ENCODE assay signal across 16 cellular contexts in the genomic region with DNA sequence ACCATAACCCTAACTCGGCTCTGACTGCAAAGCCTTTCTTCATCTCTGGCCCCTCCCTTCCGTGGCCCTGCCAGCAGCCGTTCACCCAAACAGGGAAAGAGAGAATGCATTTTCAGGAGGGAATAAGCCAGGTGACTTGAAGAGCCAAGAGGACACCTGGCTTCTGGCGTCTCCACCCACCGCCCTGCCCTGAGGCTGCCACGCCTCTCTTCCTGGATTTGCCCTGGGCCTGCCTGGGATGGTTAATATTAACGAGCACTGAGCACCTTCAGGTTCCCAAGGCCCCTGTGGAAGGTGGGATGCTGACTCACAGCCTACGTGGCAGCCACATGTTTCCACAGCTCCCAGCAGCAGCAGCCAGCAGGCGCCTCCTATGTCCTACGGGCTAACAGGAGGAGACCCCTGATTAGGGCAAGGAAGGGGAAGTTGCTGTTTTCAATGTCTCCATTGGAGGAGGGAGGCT.
A peak's percentile ranks its signal among the peaks of the same experiment; 100 is the strongest.
DNase-seq lines count a peak whose midpoint lies in the region; ATAC-seq, FAIRE-seq and TF ChIP-seq lines count a peak whose summit lies in the region.
"Had no signal": no experiment of that assay in that cellular context is flagged by ENCODE, and none has a peak within 500 bp of the region (broad histone marks: within the 10 kb centered on the region; RNA-seq: fewer than 3 reads in every experiment).

No MANE protein-coding gene starts in this region.

- H3K27ac Mint-ChIP-seq in WTC11: no peak overlapping the region
- no peak overlapping the region for H3K27ac Mint-ChIP-seq in T-helper 2 cell treated with Interferon-gamma antibody and Interleukin-4, amounts not matched to agents 5 μg/mL and 100 μg/mL, for 36 hours
- H3K27ac Mint-ChIP-seq: activated T-helper 17 cell treated with anti-CD3 and anti-CD28 coated beads, Interleukin-2, amount 50 U/mL, for 72 hours had no signal

- H4K20me1 ChIP-seq in HepG2 (ENCODE audit: insufficient read depth, low read length): no peaks in the 10 kb centered on the region

- no peaks in the 10 kb centered on the region for H3K36me3 ChIP-seq in HepG2 (replicated peaks in 1 of 2; ENCODE audit: control insufficient read depth in 1 of 2, insufficient read depth in 2 of 2, low read length in 2 of 2)
- H3K36me3 ChIP-seq: HAP-1 had no signal

- in situ Hi-C loops in HepG2 (cut with HindIII; ENCODE audit: extremely low pct_ligation_motif_present, low pct_unique_long_range_greater_than_20kb): no loop called here

- ATAC-seq in WTC11: peak; percentile 60
- ATAC-seq in HepG2: peak; percentile 84
- ATAC-seq in GM19395 (IDR thresholded peaks at IDR 0.05; ENCODE audit: unreplicated experiment): no peak
- ATAC-seq: activated T-helper 17 cell treated with anti-CD3 and anti-CD28 coated beads, Interleukin-2, amount 50 U/mL, for 72 hours; Right ventricle myocardium inferior had no signal

- H3K9ac ChIP-seq in HepG2 (ENCODE audit: insufficient read depth, low read depth, low read length): no peak overlapping the region

- H3K27me3 ChIP-seq in HepG2 (ENCODE audit: control insufficient read depth in 1 of 2, insufficient read depth in 2 of 2, low read length in 2 of 2): no peaks in the 10 kb centered on the region; a peak in 1 of 5 replicates

- peaks cover 30% of the 10 kb centered on the region for H3K4me1 ChIP-seq in HepG2 (ENCODE audit: insufficient read depth, low read length)
- H3K4me1 ChIP-seq: HAP-1 had no signal

- peak overlapping the region; percentile 64 for H3K4me2 ChIP-seq in HepG2 (ENCODE audit: low read depth, low read length)

- TF ChIP-seq CTCF in WTC11 (IDR thresholded peaks at IDR 0.05) (no peak), HepG2 (CRISPR knock-in tag; IDR thresholded peaks at IDR 0.05) (0 out of 2 replicates have a peak, but pooled peaks have one; percentile 20)

- no peaks in the 10 kb centered on the region for H3K79me2 ChIP-seq in HepG2 (ENCODE audit: insufficient read depth, low read length)

- no peaks in the 10 kb centered on the region for H3K9me3 Mint-ChIP-seq in WTC11
- H3K9me3 Mint-ChIP-seq in T-helper 2 cell treated with Interferon-gamma antibody and Interleukin-4, amounts not matched to agents 5 μg/mL and 100 μg/mL, for 36 hours: no peaks in the 10 kb centered on the region
- H3K9me3 Mint-ChIP-seq: activated T-helper 17 cell treated with anti-CD3 and anti-CD28 coated beads, Interleukin-2, amount 50 U/mL, for 72 hours; central memory CD8-positive, alpha-beta T cell had no signal

- TF ChIP-seq RAD21 in HepG2 (CRISPR knock-in tag; IDR thresholded peaks at IDR 0.05): no peak

- CTCF ChIA-PET in WTC11 (lab: Charles Lee): no interaction called here
- CTCF ChIA-PET in HepG2 (lab: Yijun Ruan, JAX; ENCODE audit: low intra/inter-chr PET ratio, low total read pairs): no interaction called here

- WGBS in HepG2 (ENCODE audit: low lambda C conversion rate): 3% methylated on average over 10 of the region's 10 CpGs

- DNase-seq in A172 (ENCODE audit: low spot score) (peak; percentile 4), LoVo (ENCODE audit: low spot score) (peak; percentile 95), WTC11 (ENCODE audit: low spot score) (peak; percentile 24), HepG2 (ENCODE audit: low spot score) (peak; percentile 63), SKM-1 (lab: John Stamatoyannopoulos, UW; ENCODE audit: unreplicated experiment) (no peak), NCI-H2227 treated with DMSO at 0.1 percent for 48 hours (lab: John Stamatoyannopoulos, UW) (no peak)
- DNase-seq in T-helper 2 cell treated with Interferon-gamma antibody and Interleukin-4, amounts not matched to agents 5 μg/mL and 100 μg/mL, for 36 hours (ENCODE audit: low spot score): no peak
- DNase-seq: activated CD4-positive, CD25-positive, alpha-beta regulatory T cell treated with anti-CD3 and anti-CD28 coated beads, Interleukin-2, amount 50 U/mL, for 72 hours; foreskin fibroblast; GF-D8; MM.1S had no signal

- POLR2A ChIA-PET in WTC11 (lab: Charles Lee) (no interaction called here), HepG2 (lab: Yijun Ruan, JAX) (no interaction called here)

- no peak overlapping the region for H3K27ac ChIP-seq in HepG2 (ENCODE audit: extremely low read length, insufficient read depth, low read length)

- peaks cover 8% of the 10 kb centered on the region for H3K4me1 Mint-ChIP-seq in WTC11
- H3K4me1 Mint-ChIP-seq in T-helper 2 cell treated with Interferon-gamma antibody and Interleukin-4, amounts not matched to agents 5 μg/mL and 100 μg/mL, for 36 hours (ENCODE audit: low read depth): no peaks in the 10 kb centered on the region
- H3K4me1 Mint-ChIP-seq: activated T-helper 17 cell treated with anti-CD3 and anti-CD28 coated beads, Interleukin-2, amount 50 U/mL, for 72 hours; central memory CD8-positive, alpha-beta T cell had no signal

- H3K4me3 ChIP-seq in HepG2 (replicated peaks in 1 of 3; ENCODE audit: insufficient read depth in 1 of 3, low read depth in 2 of 3, low read length in 3 of 3): peak overlapping the region in 1 of 3 experiments; percentile 49; a peak in 1 of 6 replicates
- H3K4me3 ChIP-seq: HAP-1 had no signal

- no peaks in the 10 kb centered on the region for H3K36me3 Mint-ChIP-seq in WTC11
- no peaks in the 10 kb centered on the region for H3K36me3 Mint-ChIP-seq in T-helper 2 cell treated with Interferon-gamma antibody and Interleukin-4, amounts not matched to agents 5 μg/mL and 100 μg/mL, for 36 hours (ENCODE audit: low read depth)

- FAIRE-seq in HepG2 (lab: Jason Lieb, UNC): peak; percentile 60

- TF ChIP-seq EP300 in HepG2 (IDR thresholded peaks at IDR 0.05; ENCODE audit: low read depth in 2 of 2, low read length in 2 of 2) (no peak), HepG2 (CRISPR knock-in tag; IDR thresholded peaks at IDR 0.05; ENCODE audit: borderline replicate concordance) (no peak)

- TF ChIP-seq POLR2A in HepG2 (IDR thresholded peaks at IDR 0.05; ENCODE audit: insufficient read depth in 1 of 2, low read depth in 2 of 2, low read length in 2 of 2): no peak

- BruUV-seq in HepG2 (replicated peaks; lab: Mats Ljungman, UMichigan): no TSS peak

- no peaks in the 10 kb centered on the region for H3K9me3 ChIP-seq in HepG2 (ENCODE audit: low read length)
- H3K9me3 ChIP-seq: HAP-1 had no signal

- intact Hi-C loops in HepG2 (cut with micrococcal nuclease; ENCODE audit: unreplicated experiment): no loop called here

- H2AFZ ChIP-seq in HepG2 (ENCODE audit: low read length): no peak overlapping the region

- no peaks in the 10 kb centered on the region for H3K27me3 Mint-ChIP-seq in WTC11 (ENCODE audit: low read depth)
- peaks cover 3% of the 10 kb centered on the region for H3K27me3 Mint-ChIP-seq in T-helper 2 cell treated with Interferon-gamma antibody and Interleukin-4, amounts not matched to agents 5 μg/mL and 100 μg/mL, for 36 hours (ENCODE audit: low read depth)

- H3K4me3 Mint-ChIP-seq in WTC11: no peak overlapping the region
- H3K4me3 Mint-ChIP-seq in T-helper 2 cell treated with Interferon-gamma antibody and Interleukin-4, amounts not matched to agents 5 μg/mL and 100 μg/mL, for 36 hours: no peak overlapping the region
- H3K4me3 Mint-ChIP-seq: activated T-helper 17 cell treated with anti-CD3 and anti-CD28 coated beads, Interleukin-2, amount 50 U/mL, for 72 hours; central memory CD8-positive, alpha-beta T cell had no signal

TF ChIP-seq in WTC11, 78 proteins besides CTCF, POLR2A, EP300 and RAD21:
- TF ChIP-seq ZBTB21 (CRISPR knock-in tag; IDR thresholded peaks at IDR 0.05; ENCODE audit: borderline replicate concordance): no peak
- 0 out of 2 replicates have a peak, but pooled peaks have one; percentile 14 for TF ChIP-seq GABPB1 (CRISPR knock-in tag; IDR thresholded peaks at IDR 0.05)

TF ChIP-seq in HepG2, 621 proteins besides CTCF, POLR2A, EP300 and RAD21 (continues in another document):
- no peak for TF ChIP-seq THRA (CRISPR knock-in tag; IDR thresholded peaks at IDR 0.05; ENCODE audit: borderline replicate concordance)
- 0 out of 2 replicates have a peak, but pooled peaks have one; percentile 58 for TF ChIP-seq ZNF335 (CRISPR knock-in tag; IDR thresholded peaks at IDR 0.05)
- peak; percentile 51 for TF ChIP-seq ARID5B (CRISPR knock-in tag; IDR thresholded peaks at IDR 0.05)
- TF ChIP-seq HDAC1 (CRISPR knock-in tag; IDR thresholded peaks at IDR 0.05): peak; percentile 25; the same call in 1 of the 2 replicates
- TF ChIP-seq TEAD3 (CRISPR knock-in tag; optimal IDR thresholded peaks at IDR 0.05; ENCODE audit: borderline replicate concordance): peak; percentile 11

Comparison
In these comparisons a context has a peak if more than half of its experiments do, and no peak if none do; other contexts are left out.
1. DNase-seq: peak in A172 (single experiment), LoVo (single experiment), WTC11 (single experiment) and HepG2 (single experiment); none in T-helper 2 cell treated with Interferon-gamma antibody and Interleukin-4, amounts not matched to agents 5 μg/mL and 100 μg/mL, for 36 hours (single experiment), SKM-1 (single experiment) and NCI-H2227 treated with DMSO at 0.1 percent for 48 hours (single experiment).